In genomic region chr1:5907386-5907785, GRCh38 we compare ENCODE assay signal across 18 cellular contexts.
"Had no signal": no experiment of that assay in that cellular context is flagged by ENCODE, and none has a peak within 500 bp of the region (broad histone marks: within the 10 kb centered on the region; RNA-seq: fewer than 3 reads in every experiment).

No MANE protein-coding gene starts in this region.

- H3K27ac ChIP-seq: esophagus squamous epithelium, gastroesophageal sphincter, stomach, thoracic aorta, transverse colon had no signal

- H3K4me1 ChIP-seq: esophagus squamous epithelium, gastroesophageal sphincter, stomach, transverse colon had no signal

- H3K36me3 Mint-ChIP-seq: natural killer cell treated with Interleukin-12 subunit alpha and Interleukin-12 subunit beta and Interleukin-15 and Interleukin-18, amount 100 ng/mL, for 72 hours had no signal

- H3K9me3 ChIP-seq: esophagus squamous epithelium, gastroesophageal sphincter, stomach, thoracic aorta, transverse colon had no signal

- ATAC-seq: effector memory CD8-positive, alpha-beta T cell; gastroesophageal sphincter; left ventricle myocardium superior; natural killer cell treated with Interleukin-12 subunit alpha and Interleukin-12 subunit beta and Interleukin-15 and Interleukin-18, amount 100 ng/mL, for 72 hours; right cardiac atrium had no signal

- H3K9me3 Mint-ChIP-seq: effector memory CD8-positive, alpha-beta T cell; natural killer cell treated with Interleukin-12 subunit alpha and Interleukin-12 subunit beta and Interleukin-15 and Interleukin-18, amount 100 ng/mL, for 72 hours had no signal

- H3K4me3 Mint-ChIP-seq: effector memory CD8-positive, alpha-beta T cell; natural killer cell treated with Interleukin-12 subunit alpha and Interleukin-12 subunit beta and Interleukin-15 and Interleukin-18, amount 100 ng/mL, for 72 hours had no signal

- H3K4me3 ChIP-seq: esophagus squamous epithelium, gastroesophageal sphincter, lung, stomach, thoracic aorta, transverse colon had no signal

- H3K27ac Mint-ChIP-seq: effector memory CD8-positive, alpha-beta T cell; natural killer cell treated with Interleukin-12 subunit alpha and Interleukin-12 subunit beta and Interleukin-15 and Interleukin-18, amount 100 ng/mL, for 72 hours had no signal

- DNase-seq: effector memory CD8-positive, alpha-beta T cell; esophagus squamous epithelium; foreskin fibroblast; glutamatergic neuron; left ventricle myocardium superior; mesenchymal stem cell; midbrain; small intestine; stimulated activated CD4-positive, alpha-beta T cell treated with anti-CD3 and anti-CD28 coated beads, Interleukin-12 subunit alpha, Interleukin-12 subunit beta, amount 100 ng/mL, for 4 hours; stimulated activated naive CD4-positive, alpha-beta T cell; stomach; substantia nigra; transverse colon had no signal

- H3K27me3 Mint-ChIP-seq: effector memory CD8-positive, alpha-beta T cell; natural killer cell treated with Interleukin-12 subunit alpha and Interleukin-12 subunit beta and Interleukin-15 and Interleukin-18, amount 100 ng/mL, for 72 hours had no signal

- H3K27me3 ChIP-seq: esophagus squamous epithelium, gastroesophageal sphincter, stomach, transverse colon had no signal
